Comparison of ENCODE assay signal across 17 cellular contexts in the genomic region with DNA sequence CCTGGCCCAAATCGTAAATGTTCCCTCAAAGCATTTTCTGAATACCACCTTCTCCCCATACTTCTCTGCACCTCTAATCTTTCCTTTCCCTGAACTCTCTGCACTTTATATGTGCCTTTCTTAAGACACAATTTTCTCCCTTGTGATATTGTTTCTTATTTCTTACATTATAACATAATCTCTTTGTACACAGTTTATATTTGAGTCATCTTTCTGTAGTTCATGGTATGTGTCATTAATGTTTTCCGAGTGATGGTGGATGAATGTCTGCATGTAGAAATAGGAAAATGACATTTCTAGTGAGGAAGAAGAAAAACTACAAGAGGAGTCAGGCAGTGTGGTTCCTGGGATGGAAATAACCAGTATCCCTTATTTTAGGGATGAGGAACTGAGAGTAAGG.
A peak's percentile ranks its signal among the peaks of the same experiment; 100 is the strongest.
DNase-seq lines count a peak whose midpoint lies in the region; ATAC-seq and TF ChIP-seq lines count a peak whose summit lies in the region.
"Had no signal": no experiment of that assay in that cellular context is flagged by ENCODE, and none has a peak within 500 bp of the region (broad histone marks: within the 10 kb centered on the region; RNA-seq: fewer than 3 reads in every experiment).

No MANE protein-coding gene starts in this region.

- DNase-seq in HCEC 1CT (peak; percentile 43), amniotic epithelial cell (ENCODE audit: low read depth) (peak; percentile 12), epithelial cell of esophagus (ENCODE audit: low read depth) (peak; percentile 10), RPMI8226 (no peak), LoVo (ENCODE audit: low spot score) (no peak), DMS153 (lab: John Stamatoyannopoulos, UW) (no peak)
- DNase-seq: C1 segment of cervical spinal cord; Calu3; CD4-positive, alpha-beta memory T cell; COR-L47; DMS79; EL; GF-D8; H9; HFFc6 had no signal

- no peak overlapping the region for H3K4me3 ChIP-seq in epithelial cell of esophagus (ENCODE audit: low read length)
- H3K4me3 ChIP-seq: GM23338 had no signal

- no peak for TF ChIP-seq CTCF in epithelial cell of esophagus (IDR thresholded peaks at IDR 0.05; ENCODE audit: insufficient read depth, low read depth, low read length, missing control alignments)

- no peak for ATAC-seq in GM19455 (IDR thresholded peaks at IDR 0.05; ENCODE audit: unreplicated experiment)
- ATAC-seq: GM23338 had no signal

Comparison
In these comparisons a context has a peak if more than half of its experiments do, and no peak if none do; other contexts are left out.
1. DNase-seq: peak in HCEC 1CT (single experiment), amniotic epithelial cell (single experiment) and epithelial cell of esophagus (single experiment); none in RPMI8226 (single experiment), LoVo (single experiment) and DMS153 (single experiment).